ENCODE assay signal across 11 cellular contexts in the genomic region with DNA sequence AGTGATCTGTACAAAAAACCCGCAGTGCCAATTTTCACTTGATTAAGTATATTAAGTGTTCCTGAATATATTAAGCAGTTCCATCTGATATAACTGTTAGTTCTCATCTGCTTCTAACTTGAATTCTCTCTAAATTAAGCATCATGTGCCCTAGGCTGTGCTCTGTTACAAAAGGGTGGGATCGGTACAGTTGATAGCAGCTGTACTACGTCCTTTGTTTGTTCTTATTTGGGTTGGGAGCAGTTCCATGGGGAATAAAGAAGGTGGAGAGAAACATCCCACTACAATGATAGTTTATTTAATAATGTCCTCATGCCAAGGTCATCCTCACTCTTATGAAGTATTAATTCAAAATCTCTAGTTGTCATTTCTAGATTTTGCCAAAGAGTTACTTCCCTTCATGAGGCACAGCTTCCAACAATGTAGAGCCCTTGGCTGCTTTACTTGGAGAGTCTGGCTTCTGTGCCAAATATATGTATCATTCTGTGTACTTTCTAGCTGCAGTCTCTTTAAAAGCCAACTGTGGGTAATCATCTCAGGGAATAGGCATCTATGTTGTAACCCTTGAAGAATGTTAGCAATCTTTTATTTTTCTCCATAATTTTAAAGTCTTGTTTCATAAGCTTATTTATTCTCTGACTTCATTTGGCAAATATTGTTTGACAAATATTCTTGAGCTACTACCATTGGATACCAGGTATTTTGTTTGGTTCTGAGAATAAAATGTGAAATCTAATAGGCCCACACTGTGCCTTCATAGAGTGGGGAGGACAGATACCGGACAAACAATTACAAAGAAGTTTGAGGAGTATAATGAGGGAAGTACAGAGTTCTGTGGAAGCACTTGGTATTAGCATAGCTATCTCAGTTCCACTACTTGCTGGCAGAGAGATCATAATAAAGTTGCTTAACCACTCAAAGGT. TPM values are rescaled to one million over a fixed set of nuclear protein-coding genes. Genes with fewer than 3 reads are reported as not detected.
DNase-seq lines count a peak whose midpoint lies in the region; ATAC-seq and TF ChIP-seq lines count a peak whose summit lies in the region.
"Had no signal": no experiment of that assay in that cellular context is flagged by ENCODE, and none has a peak within 500 bp of the region (broad histone marks: within the 10 kb centered on the region; RNA-seq: fewer than 3 reads in every experiment).

No MANE protein-coding gene starts in this region.

- H3K4me2 ChIP-seq in SK-N-SH = peak overlapping the region; percentile 1; the same call in 1 of the 2 replicates

- 0 out of 2 replicates have a peak overlapping the region, but pooled peaks have one; percentile 6 for H3K9ac ChIP-seq in SK-N-SH

- H3K27ac ChIP-seq in SK-N-SH (ENCODE audit: low read depth in 2 of 2, low read length in 1 of 2) (peak overlapping the region in 1 of 2 experiments; percentile 55; a peak in 2 of 4 replicates), gastroesophageal sphincter (peak overlapping the region; percentile 47 to 65 (median 56))

- peaks cover 0 to 17% of the 10 kb centered on the region in 2 experiments; a peak in 1 of 4 replicates for H3K4me1 ChIP-seq in SK-N-SH (ENCODE audit: control insufficient read depth in 1 of 2, insufficient read depth in 2 of 2, low read depth in 1 of 2, low read length in 1 of 2)
- H3K4me1 ChIP-seq in gastroesophageal sphincter = peaks cover 3 to 7% (median 4%) of the 10 kb centered on the region in 3 donors

- ATAC-seq in gastroesophageal sphincter (peak; percentile 92), HG03196 (IDR thresholded peaks at IDR 0.05; ENCODE audit: unreplicated experiment) (no peak)
- no peak for ATAC-seq in activated CD4-positive, CD25-positive, alpha-beta regulatory T cell treated with anti-CD3 and anti-CD28 coated beads, Interleukin-2, amount 50 U/mL, for 24 hours

- POLR2A ChIA-PET in SK-N-SH (lab: Yijun Ruan, JAX) = no interaction called here

- H3K4me3 ChIP-seq in SK-N-SH (ENCODE audit: low read depth in 2 of 2, low read length in 1 of 2) (no peak overlapping the region), gastroesophageal sphincter (no peak overlapping the region), skeletal muscle cell (ENCODE audit: low read depth, low read length) (no peak overlapping the region)
- H3K4me3 ChIP-seq: HAP-1 had no signal

- TF ChIP-seq POLR2A in gastroesophageal sphincter (IDR thresholded peaks at IDR 0.05) = no peak

- H3K27me3 ChIP-seq in SK-N-SH (ENCODE audit: insufficient read depth) (peaks cover 7% of the 10 kb centered on the region; the same call in 1 of the 2 replicates), gastroesophageal sphincter (no peaks in the 10 kb centered on the region)

- CTCF ChIA-PET in SK-N-SH (lab: Yijun Ruan, JAX) = interaction anchor here (1.7 to 1.9 kb wide), 2 partner anchors 17 to 25 kb away, joined by 5 to 13 read pairs; no protein-coding TSS in a partner anchor

- 0 out of 2 replicates have a peak overlapping the region, but pooled peaks have one; percentile 7 for H2AFZ ChIP-seq in SK-N-SH (ENCODE audit: low read depth)

- TF ChIP-seq EP300 in SK-N-SH (IDR thresholded peaks at IDR 0.05; ENCODE audit: borderline replicate concordance in 1 of 2, low read depth in 1 of 2, low read length in 1 of 2) (peak in 1 of 2 experiments; percentile 51; a peak in 1 of 4 replicates), gastroesophageal sphincter (IDR thresholded peaks at IDR 0.05) (no peak)

- H4K20me1 ChIP-seq in SK-N-SH (ENCODE audit: insufficient read depth) = no peaks in the 10 kb centered on the region

- TF ChIP-seq RAD21 in SK-N-SH (IDR thresholded peaks at IDR 0.05; ENCODE audit: low read length) = no peak

- WGBS in SK-N-SH (ENCODE audit: low lambda C conversion rate) = 4% methylated on average over 4 of the region's 4 CpGs
- WGBS in gastroesophageal sphincter (ENCODE audit: low coverage in 1 of 2), 2 donors = 21 to 35% methylated on average over 4 of the region's 4 CpGs

- peaks cover 9% of the 10 kb centered on the region for H3F3A ChIP-seq in SK-N-SH (replicated peaks; ENCODE audit: insufficient read depth)

- DNase-seq in ELR (ENCODE audit: low read depth) (peak; percentile 92), SK-N-SH (no peak), skeletal muscle cell (ENCODE audit: low read depth) (peak; percentile 86), mucosa of gallbladder (ENCODE audit: low spot score) (no peak), NK-92 (lab: John Stamatoyannopoulos, UW; ENCODE audit: unreplicated experiment) (no peak)
- DNase-seq: midbrain; stimulated activated naive CD4-positive, alpha-beta T cell had no signal

- H3K36me3 ChIP-seq in SK-N-SH (replicated peaks in 1 of 2; ENCODE audit: control insufficient read depth in 1 of 2, insufficient read depth in 2 of 2, low read length in 1 of 2) = no peaks in the 10 kb centered on the region
- H3K36me3 ChIP-seq in gastroesophageal sphincter = no peaks in the 10 kb centered on the region
- H3K36me3 ChIP-seq: HAP-1 had no signal

- no peaks in the 10 kb centered on the region for H3K79me2 ChIP-seq in SK-N-SH (ENCODE audit: insufficient read depth)

- H3K9me3 ChIP-seq in SK-N-SH (no peaks in the 10 kb centered on the region), gastroesophageal sphincter (peaks cover 0 to under 1% (median 0%) of the 10 kb centered on the region in 3 donors)
- H3K9me3 ChIP-seq: HAP-1 had no signal

- TF ChIP-seq CTCF in SK-N-SH (IDR thresholded peaks at IDR 0.05) (no peak), gastroesophageal sphincter (IDR thresholded peaks at IDR 0.05) (no peak)

- no peaks in the 10 kb centered on the region for H3K9me2 ChIP-seq in SK-N-SH

TF ChIP-seq in SK-N-SH, 30 proteins besides CTCF, POLR2A, EP300 and RAD21 (continues in another document):
- TF ChIP-seq TEAD4 (IDR thresholded peaks at IDR 0.05; ENCODE audit: borderline replicate concordance, insufficient read depth) = no peak
- TF ChIP-seq TCF12 (IDR thresholded peaks at IDR 0.05) = peak; percentile 42; the same call in 1 of the 2 replicates
- TF ChIP-seq, protein P1, sequence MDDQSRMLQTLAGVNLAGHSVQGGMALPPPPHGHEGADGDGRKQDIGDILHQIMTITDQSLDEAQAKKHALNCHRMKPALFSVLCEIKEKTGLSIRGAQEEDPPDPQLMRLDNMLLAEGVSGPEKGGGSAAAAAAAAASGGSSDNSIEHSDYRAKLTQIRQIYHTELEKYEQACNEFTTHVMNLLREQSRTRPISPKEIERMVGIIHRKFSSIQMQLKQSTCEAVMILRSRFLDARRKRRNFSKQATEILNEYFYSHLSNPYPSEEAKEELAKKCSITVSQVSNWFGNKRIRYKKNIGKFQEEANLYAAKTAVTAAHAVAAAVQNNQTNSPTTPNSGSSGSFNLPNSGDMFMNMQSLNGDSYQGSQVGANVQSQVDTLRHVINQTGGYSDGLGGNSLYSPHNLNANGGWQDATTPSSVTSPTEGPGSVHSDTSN (IDR thresholded peaks at IDR 0.05) = no peak
- no peak for TF ChIP-seq MXI1 (IDR thresholded peaks at IDR 0.05; ENCODE audit: low read depth, low read length)
- peak; percentile 49; the same call in 1 of the 2 replicates for TF ChIP-seq JUND (IDR thresholded peaks at IDR 0.05)
- TF ChIP-seq, protein P2, sequence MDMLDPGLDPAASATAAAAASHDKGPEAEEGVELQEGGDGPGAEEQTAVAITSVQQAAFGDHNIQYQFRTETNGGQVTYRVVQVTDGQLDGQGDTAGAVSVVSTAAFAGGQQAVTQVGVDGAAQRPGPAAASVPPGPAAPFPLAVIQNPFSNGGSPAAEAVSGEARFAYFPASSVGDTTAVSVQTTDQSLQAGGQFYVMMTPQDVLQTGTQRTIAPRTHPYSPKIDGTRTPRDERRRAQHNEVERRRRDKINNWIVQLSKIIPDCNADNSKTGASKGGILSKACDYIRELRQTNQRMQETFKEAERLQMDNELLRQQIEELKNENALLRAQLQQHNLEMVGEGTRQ (IDR thresholded peaks at IDR 0.05; ENCODE audit: borderline replicate concordance, low read depth, low read length) = no peak
- TF ChIP-seq MEF2A (IDR thresholded peaks at IDR 0.05; ENCODE audit: borderline replicate concordance, low read depth) = no peak
- TF ChIP-seq FOXJ3 (CRISPR knock-in tag; IDR thresholded peaks at IDR 0.05) = no peak
- TF ChIP-seq TAF1 (IDR thresholded peaks at IDR 0.05; ENCODE audit: borderline replicate concordance, low read depth, low read length) = no peak
- TF ChIP-seq, protein P3, sequence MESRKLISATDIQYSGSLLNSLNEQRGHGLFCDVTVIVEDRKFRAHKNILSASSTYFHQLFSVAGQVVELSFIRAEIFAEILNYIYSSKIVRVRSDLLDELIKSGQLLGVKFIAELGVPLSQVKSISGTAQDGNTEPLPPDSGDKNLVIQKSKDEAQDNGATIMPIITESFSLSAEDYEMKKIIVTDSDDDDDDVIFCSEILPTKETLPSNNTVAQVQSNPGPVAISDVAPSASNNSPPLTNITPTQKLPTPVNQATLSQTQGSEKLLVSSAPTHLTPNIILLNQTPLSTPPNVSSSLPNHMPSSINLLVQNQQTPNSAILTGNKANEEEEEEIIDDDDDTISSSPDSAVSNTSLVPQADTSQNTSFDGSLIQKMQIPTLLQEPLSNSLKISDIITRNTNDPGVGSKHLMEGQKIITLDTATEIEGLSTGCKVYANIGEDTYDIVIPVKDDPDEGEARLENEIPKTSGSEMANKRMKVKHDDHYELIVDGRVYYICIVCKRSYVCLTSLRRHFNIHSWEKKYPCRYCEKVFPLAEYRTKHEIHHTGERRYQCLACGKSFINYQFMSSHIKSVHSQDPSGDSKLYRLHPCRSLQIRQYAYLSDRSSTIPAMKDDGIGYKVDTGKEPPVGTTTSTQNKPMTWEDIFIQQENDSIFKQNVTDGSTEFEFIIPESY (IDR thresholded peaks at IDR 0.05; ENCODE audit: borderline replicate concordance, low read depth) = no peak
- TF ChIP-seq SMC3 (IDR thresholded peaks at IDR 0.05; ENCODE audit: low read depth, low read length) = no peak
- TF ChIP-seq NFIC (IDR thresholded peaks at IDR 0.05; ENCODE audit: borderline replicate concordance) = peak; percentile 54
- no peak for TF ChIP-seq EZH2phosphoT487 (IDR thresholded peaks at IDR 0.05; ENCODE audit: borderline replicate concordance, low read depth)
- TF ChIP-seq FOXM1 (IDR thresholded peaks at IDR 0.05; ENCODE audit: low read depth) = no peak
- no peak for TF ChIP-seq RCOR1 (IDR thresholded peaks at IDR 0.05; ENCODE audit: low read length)
- TF ChIP-seq SIN3A (IDR thresholded peaks at IDR 0.05; ENCODE audit: borderline replicate concordance, low read depth, low read length) = no peak
- no peak for TF ChIP-seq ELF1 (IDR thresholded peaks at IDR 0.05)
- peak; percentile 30; the same call in 1 of the 2 replicates for TF ChIP-seq FOSL2 (IDR thresholded peaks at IDR 0.05; ENCODE audit: borderline replicate concordance, low read depth)
- no peak for TF ChIP-seq RXRA (IDR thresholded peaks at IDR 0.05; ENCODE audit: borderline replicate concordance, low read depth)

RNA-seq across cellular contexts. Expression of a gene that starts 22.4 kb away (rescaled TPM):
- 0.13 TPM in 1 of 2 replicates, not detected in the other for polyA plus RNA-seq in SK-N-SH (2012; rRNA removed)
- polyA plus RNA-seq in SK-N-SH (2012; cell fraction: cytosol; rRNA removed) = 0.01 TPM in 1 of 2 replicates, not detected in the other
- 0.02 TPM in 1 of 2 replicates, not detected in the other for polyA plus RNA-seq in SK-N-SH (2012; cell fraction: nucleus; rRNA removed)
- 100 to 1,000 TPM in 2 of 4 donors, 10 to 100 TPM in 2; 52.1 to 105 (median 83.9) TPM for total RNA-seq in gastroesophageal sphincter
- 76.6 TPM for total RNA-seq in mucosa of gallbladder

Comparison
In these comparisons a context has a peak if more than half of its experiments do, and no peak if none do; other contexts are left out.
1. DNase-seq: peak in ELR (single experiment) and skeletal muscle cell (single experiment); none in SK-N-SH (single experiment), mucosa of gallbladder (single experiment) and NK-92 (single experiment).